Comparison of ENCODE assay signal across 8 cellular contexts in the genomic region with DNA sequence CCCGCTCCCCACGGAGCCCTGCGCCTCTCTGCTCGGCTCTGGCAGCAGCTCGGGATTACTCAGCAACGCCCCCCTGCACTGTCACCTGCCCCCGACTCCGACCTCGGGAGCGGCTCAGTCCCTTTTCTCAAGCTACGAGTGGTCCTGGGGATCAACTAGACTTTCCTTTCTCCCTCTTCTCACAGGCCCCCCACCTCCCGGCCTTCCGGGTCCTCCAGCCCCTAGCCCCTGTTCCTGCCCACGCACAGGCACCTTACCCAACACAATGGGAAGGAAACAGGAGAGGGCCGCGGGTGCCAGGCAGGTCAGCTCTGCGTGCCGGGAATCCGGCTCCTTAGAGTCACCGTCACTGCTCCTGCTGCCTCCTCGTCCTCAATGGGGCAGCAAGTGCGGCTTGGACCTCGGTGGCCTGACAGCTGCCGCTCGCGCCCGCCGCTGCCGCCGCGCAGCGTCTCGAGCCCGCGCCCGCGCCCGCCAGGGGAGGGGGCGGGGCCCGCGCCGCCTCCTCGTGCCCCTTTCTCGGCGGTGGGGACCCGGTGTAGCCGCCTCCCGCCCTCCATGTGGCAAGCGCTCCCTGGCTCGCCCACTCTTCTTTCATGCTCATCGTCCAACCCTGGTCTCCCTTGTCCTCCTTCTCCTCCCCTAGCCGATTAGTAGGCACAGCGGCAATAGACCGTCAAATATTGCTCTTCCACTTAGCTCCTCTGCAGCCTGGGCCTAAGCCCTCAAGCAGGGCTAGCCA. TPM values are rescaled to one million over a fixed set of nuclear protein-coding genes. Genes with fewer than 3 reads are reported as not detected.
DNase-seq lines count a peak whose midpoint lies in the region; ATAC-seq and TF ChIP-seq lines count a peak whose summit lies in the region.

RAB9B (minus strand) TSS at position 455 of the 742 bp plus-strand sequence. CDS start 6,473 bp downstream, outside the sequence.

- H3K9me3 ChIP-seq in HEK293 (ENCODE audit: control insufficient read depth, insufficient read depth, low read depth, low read length) (no peaks in the 10 kb centered on the region), PC-9 (ENCODE audit: insufficient read depth, low read depth) (no peaks in the 10 kb centered on the region)

- CTCF ChIA-PET in HEK293 (lab: Yijun Ruan, JAX): interaction anchor here (1.0 to 2.8 kb wide), 5 partner anchors 13 to 141 kb away, joined by 3 to 15 read pairs (median 3); no protein-coding TSS in a partner anchor
- CTCF ChIA-PET in PC-9 (lab: Charles Lee): interaction anchor here (0.6 kb wide), 1 partner anchor 343 kb away, joined by 7 read pairs; no protein-coding TSS in a partner anchor

- no peaks in the 10 kb centered on the region for H3K9me2 ChIP-seq in PC-9 (ENCODE audit: insufficient read depth)

- H3F3A ChIP-seq in PC-9 (ENCODE audit: insufficient read depth, low read depth): no peaks in the 10 kb centered on the region

- intact Hi-C loops in PC-9 (cut with micrococcal nuclease; ENCODE audit: unreplicated experiment): no loop called here

- ATAC-seq in left lobe of liver: peak; percentile 81

- H2AFZ ChIP-seq in PC-9: no peak within 1 kb of the TSS

- H3K27me3 ChIP-seq in GM06990 (replicated peaks; ENCODE audit: control insufficient read depth, insufficient read depth, low read length) (no peaks in the 10 kb centered on the region), PC-9 (ENCODE audit: insufficient read depth, low read depth) (peaks cover 24% of the 10 kb centered on the region)

- H3K4me3 ChIP-seq in GM06990 (replicated peaks; ENCODE audit: low read depth, low read length) (peak within 1 kb of the TSS; percentile 55), HEK293 (ENCODE audit: low read depth, low read length) (peak within 1 kb of the TSS; percentile 53), PC-9 (no peak within 1 kb of the TSS)

- no peaks in the 10 kb centered on the region for H3K36me3 ChIP-seq in GM06990 (ENCODE audit: control insufficient read depth, insufficient read depth, low read length)
- no peaks in the 10 kb centered on the region for H3K36me3 ChIP-seq in HEK293 (ENCODE audit: control insufficient read depth in 2 of 2, insufficient read depth in 1 of 2, low read length in 2 of 2)
- H3K36me3 ChIP-seq in PC-9 (ENCODE audit: low read depth): no peaks in the 10 kb centered on the region

- TF ChIP-seq CTCF in GM06990 (IDR thresholded peaks at IDR 0.05; ENCODE audit: insufficient read depth, low read length, poor library complexity, severe bottlenecking) (no peak), HEK293 (tag by site-specific recombination; IDR thresholded peaks at IDR 0.05) (peak; percentile 37; the same call in 1 of the 2 replicates), PC-9 (conservative IDR thresholded peaks at IDR 0.05) (no peak)

- H3K4me1 ChIP-seq in HEK293 (ENCODE audit: control insufficient read depth, insufficient read depth, low read length): no peaks in the 10 kb centered on the region
- no peaks in the 10 kb centered on the region for H3K4me1 ChIP-seq in PC-9 (replicated peaks; ENCODE audit: insufficient read depth)

- no peaks in the 10 kb centered on the region for H3K79me2 ChIP-seq in PC-9 (ENCODE audit: low read depth)

- H3K27ac ChIP-seq in HEK293 (ENCODE audit: extremely low read depth, low read depth, low read length) (peak within 1 kb of the TSS; percentile 34; the same call in 1 of the 2 replicates), cingulate gyrus (ENCODE audit: low read depth, low read length) (peak within 1 kb of the TSS; percentile 19), PC-9 (no peak within 1 kb of the TSS)

- H4K20me1 ChIP-seq in PC-9 (ENCODE audit: insufficient read depth): no peaks in the 10 kb centered on the region

- POLR2A ChIA-PET in HEK293 (lab: Yijun Ruan, JAX) (interaction anchor here (0.7 to 1.4 kb wide), 2 partner anchors 13 to 145 kb away, joined by 4 to 6 read pairs; no protein-coding TSS in a partner anchor), PC-9 (lab: Charles Lee; ENCODE audit: unreplicated experiment) (no interaction called here)

- no TSS peak for BruUV-seq in PC-9 (replicated peaks; lab: Mats Ljungman, UMichigan)

- DNase-seq in GM06990 (ENCODE audit: extremely low read depth, insufficient read length): peak; percentile 50
- peak; percentile 38 for DNase-seq in NCI-H1105 (lab: John Stamatoyannopoulos, UW)
- peak; percentile 50 for DNase-seq in activated CD4-positive, alpha-beta T cell treated with anti-CD3 and anti-CD28 coated beads for 1 hour
- DNase-seq in left lobe of liver (ENCODE audit: low spot score): peak; percentile 46
- peak; percentile 72 for DNase-seq in stimulated activated CD4-positive, alpha-beta T cell treated with anti-CD3 and anti-CD28 coated beads, Interleukin-1b, Interleukin-23, amount 100 ng/mL, for 48 hours
- no peak for DNase-seq in PC-9

- H3K4me2 ChIP-seq in PC-9: no peak within 1 kb of the TSS

TF ChIP-seq in HEK293, 187 proteins besides CTCF, POLR2A, EP300 and RAD21 (continues in another document):
- TF ChIP-seq ZNF660 (tag by site-specific recombination; IDR thresholded peaks at IDR 0.05) (no peak), ZNF404 (tag by site-specific recombination; IDR thresholded peaks at IDR 0.05) (no peak), ZBTB17 (tag by site-specific recombination; IDR thresholded peaks at IDR 0.05) (peak; percentile 49), ZNF274 (IDR thresholded peaks at IDR 0.05; ENCODE audit: low read length) (no peak), ZNF274 (tag by site-specific recombination; IDR thresholded peaks at IDR 0.05; ENCODE audit: borderline replicate concordance) (no peak), ZBTB20 (tag by site-specific recombination; IDR thresholded peaks at IDR 0.05) (no peak), ZFHX2 (tag by site-specific recombination; conservative IDR thresholded peaks at IDR 0.05) (peak; percentile 27; the same call in 1 of the 2 replicates), ZBTB8A (tag by site-specific recombination; IDR thresholded peaks at IDR 0.05) (peak; percentile 39; the same call in 1 of the 2 replicates), SCRT1 (tag by site-specific recombination; IDR thresholded peaks at IDR 0.05; ENCODE audit: borderline replicate concordance) (no peak), MYNN (tag by site-specific recombination; IDR thresholded peaks at IDR 0.05; ENCODE audit: borderline replicate concordance) (no peak), GLIS2 (tag by site-specific recombination; IDR thresholded peaks at IDR 0.05) (peak; percentile 65), ZEB2 (tag by site-specific recombination; IDR thresholded peaks at IDR 0.05) (0 out of 2 replicates have a peak, but pooled peaks have one; percentile 16), ZBTB26 (tag by site-specific recombination; optimal IDR thresholded peaks at IDR 0.05) (peak; percentile 57), ZNF777 (tag by site-specific recombination; IDR thresholded peaks at IDR 0.05; ENCODE audit: borderline replicate concordance) (0 out of 2 replicates have a peak, but pooled peaks have one; percentile 42), ZNF121 (tag by site-specific recombination; IDR thresholded peaks at IDR 0.05) (no peak), ZNF202 (tag by site-specific recombination; IDR thresholded peaks at IDR 0.05; ENCODE audit: borderline replicate concordance) (no peak)
- TF ChIP-seq, protein P1, sequence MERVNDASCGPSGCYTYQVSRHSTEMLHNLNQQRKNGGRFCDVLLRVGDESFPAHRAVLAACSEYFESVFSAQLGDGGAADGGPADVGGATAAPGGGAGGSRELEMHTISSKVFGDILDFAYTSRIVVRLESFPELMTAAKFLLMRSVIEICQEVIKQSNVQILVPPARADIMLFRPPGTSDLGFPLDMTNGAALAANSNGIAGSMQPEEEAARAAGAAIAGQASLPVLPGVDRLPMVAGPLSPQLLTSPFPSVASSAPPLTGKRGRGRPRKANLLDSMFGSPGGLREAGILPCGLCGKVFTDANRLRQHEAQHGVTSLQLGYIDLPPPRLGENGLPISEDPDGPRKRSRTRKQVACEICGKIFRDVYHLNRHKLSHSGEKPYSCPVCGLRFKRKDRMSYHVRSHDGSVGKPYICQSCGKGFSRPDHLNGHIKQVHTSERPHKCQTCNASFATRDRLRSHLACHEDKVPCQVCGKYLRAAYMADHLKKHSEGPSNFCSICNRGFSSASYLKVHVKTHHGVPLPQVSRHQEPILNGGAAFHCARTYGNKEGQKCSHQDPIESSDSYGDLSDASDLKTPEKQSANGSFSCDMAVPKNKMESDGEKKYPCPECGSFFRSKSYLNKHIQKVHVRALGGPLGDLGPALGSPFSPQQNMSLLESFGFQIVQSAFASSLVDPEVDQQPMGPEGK (tag by site-specific recombination; IDR thresholded peaks at IDR 0.05): peak; percentile 67

RNA-seq across cellular contexts. Expression of gene RAB9B, which starts in this region (rescaled TPM):
- total RNA-seq in left lobe of liver (not detected), PC-9 (2021) (not detected in 2 replicates)

Comparison
In these comparisons a context has a peak if more than half of its experiments do, and no peak if none do; other contexts are left out.
1. Peak in DNase-seq and ATAC-seq in left lobe of liver; RNA of the gene not detected or under 1 TPM.
2. DNase-seq: peak in GM06990 (single experiment), NCI-H1105 (single experiment), activated CD4-positive, alpha-beta T cell treated with anti-CD3 and anti-CD28 coated beads for 1 hour (single experiment) and stimulated activated CD4-positive, alpha-beta T cell treated with anti-CD3 and anti-CD28 coated beads, Interleukin-1b, Interleukin-23, amount 100 ng/mL, for 48 hours (single experiment); none in PC-9 (0 of 2).